Comparison of ENCODE assay signal across 1 cellular context in the genomic region with DNA sequence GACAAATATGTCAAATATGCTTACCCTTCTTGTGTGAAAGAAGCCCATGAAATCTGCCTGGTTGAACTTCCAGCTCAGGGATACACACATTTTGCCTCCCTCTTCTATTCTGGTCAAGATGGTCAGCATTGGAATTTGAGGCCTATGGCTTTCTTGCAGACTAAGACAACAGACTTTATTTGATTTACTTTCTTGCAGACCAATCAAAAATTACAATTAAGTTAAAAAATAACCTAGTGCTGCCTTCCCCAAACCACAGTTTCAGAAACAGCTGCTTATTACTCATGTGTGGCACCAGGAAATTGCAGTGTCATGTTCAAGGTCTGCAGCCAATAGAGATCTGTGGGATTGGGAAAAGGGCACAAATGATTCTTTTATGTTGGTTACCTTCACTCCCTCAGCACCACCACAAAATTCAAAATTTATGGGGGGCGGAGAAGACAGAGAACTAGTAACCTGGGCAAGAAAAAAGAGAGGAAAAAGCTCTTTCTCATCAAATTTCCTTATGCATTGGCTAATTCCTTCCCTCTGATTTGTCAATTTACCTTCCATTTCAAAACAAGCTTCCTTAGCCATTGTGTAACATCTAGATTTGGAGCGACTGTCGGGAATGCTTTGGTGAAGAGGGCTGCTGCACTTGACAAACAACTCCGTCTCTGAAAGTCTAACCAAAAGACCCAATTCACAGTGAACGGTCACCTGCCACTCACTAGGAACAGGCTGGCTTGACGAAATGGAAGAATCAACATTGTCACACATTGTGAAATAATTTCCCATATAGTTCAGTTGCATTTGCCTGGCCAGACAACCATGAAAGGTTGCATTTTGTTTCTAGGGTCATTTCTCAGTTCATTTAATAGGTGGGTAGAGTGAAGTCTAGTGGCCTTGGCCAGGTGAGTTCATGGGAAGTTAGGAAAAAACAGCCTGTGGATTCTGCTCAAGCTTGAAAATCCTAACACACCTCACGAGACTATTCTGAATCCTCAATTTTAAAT.
TF ChIP-seq lines count a peak whose summit lies in the region.

No MANE protein-coding gene starts in this region.

TF ChIP-seq in HepG2, 621 proteins besides CTCF, POLR2A, EP300 and RAD21 (continued from another document and continues in another):
- TF ChIP-seq, protein P1, sequence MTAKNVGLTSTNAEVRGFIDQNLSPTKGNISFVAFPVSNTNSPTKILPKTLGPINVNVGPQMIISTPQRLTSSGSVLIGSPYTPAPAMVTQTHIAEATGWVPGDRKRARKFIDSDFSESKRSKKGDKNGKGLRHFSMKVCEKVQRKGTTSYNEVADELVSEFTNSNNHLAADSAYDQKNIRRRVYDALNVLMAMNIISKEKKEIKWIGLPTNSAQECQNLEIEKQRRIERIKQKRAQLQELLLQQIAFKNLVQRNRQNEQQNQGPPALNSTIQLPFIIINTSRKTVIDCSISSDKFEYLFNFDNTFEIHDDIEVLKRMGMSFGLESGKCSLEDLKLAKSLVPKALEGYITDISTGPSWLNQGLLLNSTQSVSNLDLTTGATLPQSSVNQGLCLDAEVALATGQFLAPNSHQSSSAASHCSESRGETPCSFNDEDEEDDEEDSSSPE (CRISPR knock-in tag; IDR thresholded peaks at IDR 0.05): peak; percentile 45; the same call in 1 of the 2 replicates
- no peak for TF ChIP-seq SCMH1 (CRISPR knock-in tag; IDR thresholded peaks at IDR 0.05; ENCODE audit: borderline replicate concordance)
- no peak; the same call in 1 of the 2 replicates for TF ChIP-seq ZNF652 (CRISPR knock-in tag; IDR thresholded peaks at IDR 0.05; ENCODE audit: borderline replicate concordance, low read depth)
- TF ChIP-seq SATB2 (CRISPR knock-in tag; IDR thresholded peaks at IDR 0.05): 0 out of 2 replicates have a peak, but pooled peaks have one; percentile 42
- TF ChIP-seq ZNF670 (CRISPR knock-in tag; IDR thresholded peaks at IDR 0.05; ENCODE audit: borderline replicate concordance): no peak
- TF ChIP-seq TAF1 (CRISPR knock-in tag; IDR thresholded peaks at IDR 0.05): no peak
- peak; percentile 81; the same call in 1 of the 2 replicates for TF ChIP-seq ZSCAN9 (CRISPR knock-in tag; IDR thresholded peaks at IDR 0.05; ENCODE audit: borderline replicate concordance)
- TF ChIP-seq ZNF83 (CRISPR knock-in tag; IDR thresholded peaks at IDR 0.05; ENCODE audit: borderline replicate concordance): no peak
- TF ChIP-seq, protein P2, sequence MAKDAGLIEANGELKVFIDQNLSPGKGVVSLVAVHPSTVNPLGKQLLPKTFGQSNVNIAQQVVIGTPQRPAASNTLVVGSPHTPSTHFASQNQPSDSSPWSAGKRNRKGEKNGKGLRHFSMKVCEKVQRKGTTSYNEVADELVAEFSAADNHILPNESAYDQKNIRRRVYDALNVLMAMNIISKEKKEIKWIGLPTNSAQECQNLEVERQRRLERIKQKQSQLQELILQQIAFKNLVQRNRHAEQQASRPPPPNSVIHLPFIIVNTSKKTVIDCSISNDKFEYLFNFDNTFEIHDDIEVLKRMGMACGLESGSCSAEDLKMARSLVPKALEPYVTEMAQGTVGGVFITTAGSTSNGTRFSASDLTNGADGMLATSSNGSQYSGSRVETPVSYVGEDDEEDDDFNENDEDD (CRISPR knock-in tag; IDR thresholded peaks at IDR 0.05; ENCODE audit: borderline replicate concordance): peak; percentile 53; the same call in 1 of the 2 replicates
- peak; percentile 81 for TF ChIP-seq JUN (CRISPR knock-in tag; IDR thresholded peaks at IDR 0.05)
- no peak for TF ChIP-seq ZNF496 (CRISPR knock-in tag; IDR thresholded peaks at IDR 0.05; ENCODE audit: insufficient replicate concordance)
- peak; percentile 66 for TF ChIP-seq FOXM1 (CRISPR knock-in tag; IDR thresholded peaks at IDR 0.05)
- TF ChIP-seq TOE1 (CRISPR knock-in tag; IDR thresholded peaks at IDR 0.05): 0 out of 2 replicates have a peak, but pooled peaks have one; percentile 32
- peak; percentile 81 for TF ChIP-seq MIER2 (CRISPR knock-in tag; IDR thresholded peaks at IDR 0.05)
- peak; percentile 84 for TF ChIP-seq ZFP1 (CRISPR knock-in tag; IDR thresholded peaks at IDR 0.05)
- TF ChIP-seq ARHGAP35 (CRISPR knock-in tag; IDR thresholded peaks at IDR 0.05; ENCODE audit: borderline replicate concordance): peak; percentile 66; the same call in 1 of the 2 replicates
- TF ChIP-seq, protein P3, sequence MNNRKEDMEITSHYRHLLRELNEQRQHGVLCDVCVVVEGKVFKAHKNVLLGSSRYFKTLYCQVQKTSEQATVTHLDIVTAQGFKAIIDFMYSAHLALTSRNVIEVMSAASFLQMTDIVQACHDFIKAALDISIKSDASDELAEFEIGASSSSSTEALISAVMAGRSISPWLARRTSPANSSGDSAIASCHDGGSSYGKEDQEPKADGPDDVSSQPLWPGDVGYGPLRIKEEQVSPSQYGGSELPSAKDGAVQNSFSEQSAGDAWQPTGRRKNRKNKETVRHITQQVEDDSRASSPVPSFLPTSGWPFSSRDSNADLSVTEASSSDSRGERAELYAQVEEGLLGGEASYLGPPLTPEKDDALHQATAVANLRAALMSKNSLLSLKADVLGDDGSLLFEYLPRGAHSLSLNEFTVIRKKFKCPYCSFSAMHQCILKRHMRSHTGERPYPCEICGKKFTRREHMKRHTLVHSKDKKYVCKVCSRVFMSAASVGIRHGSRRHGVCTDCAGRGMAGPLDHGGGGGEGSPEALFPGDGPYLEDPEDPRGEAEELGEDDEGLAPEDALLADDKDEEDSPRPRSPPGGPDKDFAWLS (CRISPR knock-in tag; IDR thresholded peaks at IDR 0.05; ENCODE audit: borderline replicate concordance): no peak
- peak; percentile 87 for TF ChIP-seq ZSCAN29 (CRISPR knock-in tag; conservative IDR thresholded peaks at IDR 0.05)
- peak; percentile 9; the same call in 1 of the 2 replicates for TF ChIP-seq ZNF709 (CRISPR knock-in tag; IDR thresholded peaks at IDR 0.05)
- peak; percentile 81 for TF ChIP-seq ZNF205 (CRISPR knock-in tag; IDR thresholded peaks at IDR 0.05)
- TF ChIP-seq KMT2A (CRISPR knock-in tag; IDR thresholded peaks at IDR 0.05): peak; percentile 57; the same call in 1 of the 2 replicates
- no peak for TF ChIP-seq MLLT10 (CRISPR knock-in tag; IDR thresholded peaks at IDR 0.05)
- no peak for TF ChIP-seq ZNF660 (CRISPR knock-in tag; IDR thresholded peaks at IDR 0.05; ENCODE audit: borderline replicate concordance, low read depth)
- TF ChIP-seq IRX3 (CRISPR knock-in tag; IDR thresholded peaks at IDR 0.05; ENCODE audit: borderline replicate concordance, low read depth): peak; percentile 80
- peak; percentile 86 for TF ChIP-seq TGIF2 (CRISPR knock-in tag; IDR thresholded peaks at IDR 0.05)
- TF ChIP-seq, protein P4, sequence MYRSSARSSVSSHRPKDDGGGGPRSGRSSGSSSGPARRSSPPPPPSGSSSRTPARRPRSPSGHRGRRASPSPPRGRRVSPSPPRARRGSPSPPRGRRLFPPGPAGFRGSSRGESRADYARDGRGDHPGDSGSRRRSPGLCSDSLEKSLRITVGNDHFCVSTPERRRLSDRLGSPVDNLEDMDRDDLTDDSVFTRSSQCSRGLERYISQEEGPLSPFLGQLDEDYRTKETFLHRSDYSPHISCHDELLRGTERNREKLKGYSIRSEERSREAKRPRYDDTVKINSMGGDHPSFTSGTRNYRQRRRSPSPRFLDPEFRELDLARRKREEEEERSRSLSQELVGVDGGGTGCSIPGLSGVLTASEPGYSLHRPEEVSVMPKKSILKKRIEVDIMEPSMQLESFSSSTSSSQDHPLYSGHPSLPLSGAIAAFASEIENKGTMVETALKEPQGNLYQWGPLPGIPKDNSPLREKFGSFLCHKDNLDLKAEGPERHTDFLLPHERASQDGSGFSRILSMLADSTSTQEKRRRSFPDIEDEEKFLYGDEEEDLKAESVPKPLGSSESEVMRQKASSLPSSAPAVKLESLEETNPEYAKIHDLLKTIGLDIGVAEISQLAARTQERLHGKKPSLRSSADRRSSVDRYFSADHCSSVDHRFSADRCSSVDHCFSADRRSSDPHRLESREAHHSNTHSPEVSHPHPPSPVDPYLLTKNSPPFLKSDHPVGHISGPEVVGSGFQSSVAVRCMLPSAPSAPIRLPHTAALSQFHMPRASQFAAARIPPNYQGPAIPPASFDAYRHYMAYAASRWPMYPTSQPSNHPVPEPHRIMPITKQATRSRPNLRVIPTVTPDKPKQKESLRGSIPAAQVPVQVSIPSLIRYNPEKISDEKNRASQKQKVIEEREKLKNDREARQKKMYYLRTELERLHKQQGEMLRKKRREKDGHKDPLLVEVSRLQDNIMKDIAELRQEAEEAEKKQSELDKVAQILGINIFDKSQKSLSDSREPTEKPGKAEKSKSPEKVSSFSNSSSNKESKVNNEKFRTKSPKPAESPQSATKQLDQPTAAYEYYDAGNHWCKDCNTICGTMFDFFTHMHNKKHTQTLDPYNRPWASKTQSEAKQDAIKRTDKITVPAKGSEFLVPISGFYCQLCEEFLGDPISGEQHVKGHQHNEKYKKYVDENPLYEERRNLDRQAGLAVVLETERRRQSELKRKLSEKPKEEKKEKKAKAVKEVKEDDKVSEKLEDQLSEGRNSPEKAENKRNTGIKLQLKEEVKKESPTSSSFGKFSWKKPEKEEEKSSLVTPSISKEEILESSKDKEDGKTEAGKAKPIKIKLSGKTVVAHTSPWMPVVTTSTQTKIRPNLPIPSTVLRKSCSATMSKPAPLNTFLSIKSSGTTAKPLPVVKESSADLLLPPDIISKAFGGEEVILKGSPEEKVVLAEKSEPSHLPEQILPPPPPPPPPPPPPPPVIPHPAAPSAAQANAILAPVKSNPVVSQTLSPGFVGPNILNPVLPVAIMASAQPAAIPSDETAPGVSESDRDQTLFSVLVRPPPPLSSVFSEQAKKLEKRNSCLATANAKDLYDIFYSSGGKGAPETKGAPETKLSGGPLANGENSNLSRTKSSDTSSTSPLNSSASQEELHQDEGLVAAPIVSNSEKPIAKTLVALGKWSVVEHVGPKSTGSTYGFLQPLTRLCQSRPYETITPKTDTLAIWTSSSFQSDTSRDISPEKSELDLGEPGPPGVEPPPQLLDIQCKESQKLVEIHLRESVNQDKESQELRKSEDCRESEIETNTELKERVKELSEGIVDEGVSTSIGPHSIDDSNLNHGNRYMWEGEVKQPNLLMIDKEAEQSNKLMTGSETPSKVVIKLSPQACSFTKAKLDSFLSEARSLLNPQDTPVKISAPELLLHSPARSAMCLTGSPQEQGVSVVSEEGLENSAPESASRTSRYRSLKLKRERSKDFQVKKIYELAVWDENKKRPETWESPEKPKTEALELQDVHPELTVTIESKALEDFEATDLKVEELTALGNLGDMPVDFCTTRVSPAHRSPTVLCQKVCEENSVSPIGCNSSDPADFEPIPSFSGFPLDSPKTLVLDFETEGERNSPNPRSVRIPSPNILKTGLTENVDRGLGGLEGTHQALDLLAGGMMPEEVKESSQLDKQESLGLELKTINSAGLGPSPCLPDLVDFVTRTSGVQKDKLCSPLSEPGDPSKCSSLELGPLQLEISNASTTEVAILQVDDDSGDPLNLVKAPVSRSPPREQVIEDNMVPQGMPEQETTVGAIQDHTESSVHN (CRISPR knock-in tag; IDR thresholded peaks at IDR 0.05): peak; percentile 60; the same call in 1 of the 2 replicates
- no peak for TF ChIP-seq SMARCC2 (IDR thresholded peaks at IDR 0.05)
- peak; percentile 58; the same call in 1 of the 2 replicates for TF ChIP-seq KDM5A (IDR thresholded peaks at IDR 0.05; ENCODE audit: borderline replicate concordance, low read length)
- TF ChIP-seq CAMTA2 (CRISPR knock-in tag; IDR thresholded peaks at IDR 0.05; ENCODE audit: borderline replicate concordance): no peak
- no peak for TF ChIP-seq ZNF235 (CRISPR knock-in tag; IDR thresholded peaks at IDR 0.05; ENCODE audit: borderline replicate concordance)
- no peak for TF ChIP-seq GTF3A (CRISPR knock-in tag; conservative IDR thresholded peaks at IDR 0.05)
- peak; percentile 90 for TF ChIP-seq SAP130 (CRISPR knock-in tag; IDR thresholded peaks at IDR 0.05; ENCODE audit: low read depth)
- TF ChIP-seq ZKSCAN1 (IDR thresholded peaks at IDR 0.05; ENCODE audit: low read length): no peak
- TF ChIP-seq, protein P5, sequence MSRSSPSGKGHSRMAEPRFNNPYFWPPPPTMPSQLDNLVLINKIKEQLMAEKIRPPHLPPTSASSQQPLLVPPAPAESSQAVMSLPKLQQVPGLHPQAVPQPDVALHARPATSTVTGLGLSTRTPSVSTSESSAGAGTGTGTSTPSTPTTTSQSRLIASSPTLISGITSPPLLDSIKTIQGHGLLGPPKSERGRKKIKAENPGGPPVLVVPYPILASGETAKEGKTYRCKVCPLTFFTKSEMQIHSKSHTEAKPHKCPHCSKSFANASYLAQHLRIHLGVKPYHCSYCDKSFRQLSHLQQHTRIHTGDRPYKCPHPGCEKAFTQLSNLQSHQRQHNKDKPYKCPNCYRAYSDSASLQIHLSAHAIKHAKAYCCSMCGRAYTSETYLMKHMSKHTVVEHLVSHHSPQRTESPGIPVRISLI (CRISPR knock-in tag; IDR thresholded peaks at IDR 0.05; ENCODE audit: borderline replicate concordance): peak; percentile 71
- TF ChIP-seq NCOA2 (CRISPR knock-in tag; IDR thresholded peaks at IDR 0.05): peak; percentile 97
- TF ChIP-seq NAIF1 (CRISPR knock-in tag; IDR thresholded peaks at IDR 0.05; ENCODE audit: borderline replicate concordance): no peak
- peak; percentile 45; the same call in 1 of the 2 replicates for TF ChIP-seq KDM3A (CRISPR knock-in tag; IDR thresholded peaks at IDR 0.05; ENCODE audit: low read depth)
- TF ChIP-seq ZNF776 (CRISPR knock-in tag; IDR thresholded peaks at IDR 0.05): no peak
- TF ChIP-seq, protein P6, sequence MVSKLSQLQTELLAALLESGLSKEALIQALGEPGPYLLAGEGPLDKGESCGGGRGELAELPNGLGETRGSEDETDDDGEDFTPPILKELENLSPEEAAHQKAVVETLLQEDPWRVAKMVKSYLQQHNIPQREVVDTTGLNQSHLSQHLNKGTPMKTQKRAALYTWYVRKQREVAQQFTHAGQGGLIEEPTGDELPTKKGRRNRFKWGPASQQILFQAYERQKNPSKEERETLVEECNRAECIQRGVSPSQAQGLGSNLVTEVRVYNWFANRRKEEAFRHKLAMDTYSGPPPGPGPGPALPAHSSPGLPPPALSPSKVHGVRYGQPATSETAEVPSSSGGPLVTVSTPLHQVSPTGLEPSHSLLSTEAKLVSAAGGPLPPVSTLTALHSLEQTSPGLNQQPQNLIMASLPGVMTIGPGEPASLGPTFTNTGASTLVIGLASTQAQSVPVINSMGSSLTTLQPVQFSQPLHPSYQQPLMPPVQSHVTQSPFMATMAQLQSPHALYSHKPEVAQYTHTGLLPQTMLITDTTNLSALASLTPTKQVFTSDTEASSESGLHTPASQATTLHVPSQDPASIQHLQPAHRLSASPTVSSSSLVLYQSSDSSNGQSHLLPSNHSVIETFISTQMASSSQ (IDR thresholded peaks at IDR 0.05; ENCODE audit: low read depth): peak; percentile 91
- TF ChIP-seq, protein P6 (CRISPR knock-in tag; IDR thresholded peaks at IDR 0.05; ENCODE audit: borderline replicate concordance): peak; percentile 97
- peak; percentile 84; the same call in 1 of the 2 replicates for TF ChIP-seq MED13 (CRISPR knock-in tag; IDR thresholded peaks at IDR 0.05)
- TF ChIP-seq GATAD2A (CRISPR knock-in tag; IDR thresholded peaks at IDR 0.05): peak; percentile 100
- peak; percentile 61; the same call in 1 of the 2 replicates for TF ChIP-seq ESRRA (CRISPR knock-in tag; IDR thresholded peaks at IDR 0.05; ENCODE audit: low read depth)
